In genomic region chr1:230849451-230850194, GRCh38 we compare ENCODE assay signal across 10 cellular contexts. TPM values are rescaled to one million over a fixed set of nuclear protein-coding genes. Genes with fewer than 3 reads are reported as not detected.
A peak's percentile ranks its signal among the peaks of the same experiment; 100 is the strongest.
DNase-seq lines count a peak whose midpoint lies in the region; ATAC-seq and TF ChIP-seq lines count a peak whose summit lies in the region.
"Had no signal": no experiment of that assay in that cellular context is flagged by ENCODE, and none has a peak within 500 bp of the region (broad histone marks: within the 10 kb centered on the region; RNA-seq: fewer than 3 reads in every experiment).

No MANE protein-coding gene starts in this region.

- in situ Hi-C loops in brain microvascular endothelial cell (cut with HindIII; ENCODE audit: low pct_ligation_motif_present, low sequenced_read_pairs): no loop called here

- peaks cover 7% of the 10 kb centered on the region for H3K36me3 ChIP-seq in brain microvascular endothelial cell (replicated peaks)
- H3K36me3 ChIP-seq in naive thymus-derived CD4-positive, alpha-beta T cell (ENCODE audit: control insufficient read depth in 2 of 3, insufficient read depth in 3 of 3, low read length in 3 of 3): peaks cover 0 to 5% (median 0%) of the 10 kb centered on the region in 3 experiments

- CTCF ChIA-PET in naive thymus-derived CD4-positive, alpha-beta T cell (lab: Charles Lee): no interaction called here

- peaks cover 0 to 3% (median 0%) of the 10 kb centered on the region in 11 donors for H3K9me3 Mint-ChIP-seq in naive thymus-derived CD4-positive, alpha-beta T cell
- H3K9me3 Mint-ChIP-seq in activated naive CD8-positive, alpha-beta T cell treated with anti-CD3 and anti-CD28 coated beads, Interleukin-2, amount 50 U/mL, for 24 hours: no peaks in the 10 kb centered on the region
- H3K9me3 Mint-ChIP-seq: activated naive CD4-positive, alpha-beta T cell treated with anti-CD3 and anti-CD28 coated beads, Interleukin-2, amount 50 U/mL, for 24 hours had no signal

- no peaks in the 10 kb centered on the region for H3K9me3 ChIP-seq in naive thymus-derived CD4-positive, alpha-beta T cell (ENCODE audit: control insufficient read depth in 2 of 3, low read length in 3 of 3)

- no peaks in the 10 kb centered on the region for H3K4me1 ChIP-seq in naive thymus-derived CD4-positive, alpha-beta T cell (ENCODE audit: control insufficient read depth in 2 of 2, insufficient read depth in 2 of 2, low read length in 2 of 2)

- H3K27ac ChIP-seq in brain microvascular endothelial cell (peak overlapping the region; percentile 74), substantia nigra (ENCODE audit: low read depth, low read length, poor library complexity, severe bottlenecking) (peak overlapping the region; percentile 51)
- H3K27ac ChIP-seq in naive thymus-derived CD4-positive, alpha-beta T cell (ENCODE audit: low read depth, low read length): no peak overlapping the region

- no peaks in the 10 kb centered on the region for H3K27me3 Mint-ChIP-seq in naive thymus-derived CD4-positive, alpha-beta T cell
- no peaks in the 10 kb centered on the region for H3K27me3 Mint-ChIP-seq in activated naive CD8-positive, alpha-beta T cell treated with anti-CD3 and anti-CD28 coated beads, Interleukin-2, amount 50 U/mL, for 24 hours
- H3K27me3 Mint-ChIP-seq: activated naive CD4-positive, alpha-beta T cell treated with anti-CD3 and anti-CD28 coated beads, Interleukin-2, amount 50 U/mL, for 24 hours had no signal

- no peaks in the 10 kb centered on the region for H3K27me3 ChIP-seq in brain microvascular endothelial cell (replicated peaks)
- no peaks in the 10 kb centered on the region for H3K27me3 ChIP-seq in naive thymus-derived CD4-positive, alpha-beta T cell (ENCODE audit: control insufficient read depth in 2 of 2, insufficient read depth in 2 of 2, low read length in 2 of 2)

- POLR2A ChIA-PET in naive thymus-derived CD4-positive, alpha-beta T cell (lab: Charles Lee): no interaction called here

- DNase-seq in brain microvascular endothelial cell: peak; percentile 94
- DNase-seq in kidney glomerular epithelial cell (lab: John Stamatoyannopoulos, UW): peak; percentile 94
- peak in 8 of 49 donors; percentile 23 to 60 (median 44) for DNase-seq in substantia nigra (lab: John Stamatoyannopoulos, UW)
- DNase-seq in NCI-H1436 (lab: John Stamatoyannopoulos, UW): no peak
- DNase-seq in DMS153 (lab: John Stamatoyannopoulos, UW): no peak
- DNase-seq in naive thymus-derived CD4-positive, alpha-beta T cell: no peak
- DNase-seq in activated naive CD8-positive, alpha-beta T cell treated with anti-CD3 and anti-CD28 coated beads, Interleukin-2, amount 50 U/mL, for 24 hours: no peak
- DNase-seq: NCI-H2171 had no signal

- peaks cover 0 to 35% (median 27%) of the 10 kb centered on the region in 5 donors for H3K36me3 Mint-ChIP-seq in naive thymus-derived CD4-positive, alpha-beta T cell
- peaks cover 7% of the 10 kb centered on the region for H3K36me3 Mint-ChIP-seq in activated naive CD8-positive, alpha-beta T cell treated with anti-CD3 and anti-CD28 coated beads, Interleukin-2, amount 50 U/mL, for 24 hours (ENCODE audit: low read depth)

- no peak for TF ChIP-seq CTCF in brain microvascular endothelial cell (IDR thresholded peaks at IDR 0.05; ENCODE audit: low read depth, low read length, missing control alignments)

- H3K4me1 Mint-ChIP-seq in naive thymus-derived CD4-positive, alpha-beta T cell: peaks cover 0 to 3% (median 0%) of the 10 kb centered on the region in 7 donors
- no peaks in the 10 kb centered on the region for H3K4me1 Mint-ChIP-seq in activated naive CD8-positive, alpha-beta T cell treated with anti-CD3 and anti-CD28 coated beads, Interleukin-2, amount 50 U/mL, for 24 hours
- H3K4me1 Mint-ChIP-seq: activated naive CD4-positive, alpha-beta T cell treated with anti-CD3 and anti-CD28 coated beads, Interleukin-2, amount 50 U/mL, for 24 hours had no signal

- peak; percentile 43 for ATAC-seq in HG02798 (IDR thresholded peaks at IDR 0.05; ENCODE audit: poor library complexity, unreplicated experiment)
- no peak for ATAC-seq in naive thymus-derived CD4-positive, alpha-beta T cell
- ATAC-seq in activated naive CD8-positive, alpha-beta T cell treated with anti-CD3 and anti-CD28 coated beads, Interleukin-2, amount 50 U/mL, for 24 hours: no peak

- H3K27ac Mint-ChIP-seq in naive thymus-derived CD4-positive, alpha-beta T cell: no peak overlapping the region
- H3K27ac Mint-ChIP-seq in activated naive CD8-positive, alpha-beta T cell treated with anti-CD3 and anti-CD28 coated beads, Interleukin-2, amount 50 U/mL, for 24 hours: no peak overlapping the region
- H3K27ac Mint-ChIP-seq: activated naive CD4-positive, alpha-beta T cell treated with anti-CD3 and anti-CD28 coated beads, Interleukin-2, amount 50 U/mL, for 24 hours had no signal

- intact Hi-C loops in naive thymus-derived CD4-positive, alpha-beta T cell (cut with micrococcal nuclease): no loop called here

- H3K4me3 ChIP-seq in brain microvascular endothelial cell (ENCODE audit: low read depth, low read length): no peak overlapping the region
- no peak overlapping the region for H3K4me3 ChIP-seq in naive thymus-derived CD4-positive, alpha-beta T cell (ENCODE audit: low read length)

- no peak overlapping the region for H3K4me3 Mint-ChIP-seq in naive thymus-derived CD4-positive, alpha-beta T cell
- H3K4me3 Mint-ChIP-seq in activated naive CD8-positive, alpha-beta T cell treated with anti-CD3 and anti-CD28 coated beads, Interleukin-2, amount 50 U/mL, for 24 hours: no peak overlapping the region
- H3K4me3 Mint-ChIP-seq: activated naive CD4-positive, alpha-beta T cell treated with anti-CD3 and anti-CD28 coated beads, Interleukin-2, amount 50 U/mL, for 24 hours had no signal

RNA-seq across cellular contexts. Expression of gene C1orf198, which starts 18.7 kb away (rescaled TPM):
- 1 to 10 TPM; 2.9 to 6.0 (median 3.7) TPM for total RNA-seq in naive thymus-derived CD4-positive, alpha-beta T cell
- 1 to 10 TPM; 6.3 to 8.1 TPM for polyA plus RNA-seq in naive thymus-derived CD4-positive, alpha-beta T cell

Comparison
In these comparisons a context has a peak if more than half of its experiments do, and no peak if none do; other contexts are left out.
1. DNase-seq: peak in brain microvascular endothelial cell (single experiment) and kidney glomerular epithelial cell (single experiment); none in NCI-H1436 (single experiment), DMS153 (single experiment), naive thymus-derived CD4-positive, alpha-beta T cell (0 of 9) and activated naive CD8-positive, alpha-beta T cell treated with anti-CD3 and anti-CD28 coated beads, Interleukin-2, amount 50 U/mL, for 24 hours (single experiment).